8 cellular contexts compared by ENCODE assay signal in genomic region chr18:62505669-62506494, GRCh38. TPM values are rescaled to one million over a fixed set of nuclear protein-coding genes. Genes with fewer than 3 reads are reported as not detected.
DNase-seq lines count a peak whose midpoint lies in the region; ATAC-seq and TF ChIP-seq lines count a peak whose summit lies in the region.

No MANE protein-coding gene starts in this region.

- in situ Hi-C loops in IMR-90 (cut with MboI; ENCODE audit: low sequenced_read_pairs): no loop called here

- H3K18ac ChIP-seq in IMR-90 (ENCODE audit: low read depth, low read length): no peak overlapping the region

- H2AK9ac ChIP-seq in IMR-90 (replicated peaks; ENCODE audit: low read depth, low read length, poor library complexity): no peak overlapping the region

- no peak overlapping the region; the same call in 1 of the 2 replicates for H3K4me3 ChIP-seq in IMR-90 (ENCODE audit: insufficient read depth, low read depth, low read length)

- no peak overlapping the region for H3K23ac ChIP-seq in IMR-90 (ENCODE audit: low read depth, low read length)

- DNase-seq in DMS53 (lab: John Stamatoyannopoulos, UW) (peak; percentile 68), IMR-90 (no peak), glomerular visceral epithelial cell (ENCODE audit: extremely low spot score) (peak; percentile 5), T1000 (lab: John Stamatoyannopoulos, UW) (no peak), cerebellar cortex (ENCODE audit: low spot score) (no peak)
- peak; percentile 82 for DNase-seq in activated CD8-positive, alpha-beta memory T cell treated with anti-CD3 and anti-CD28 coated beads for 24 hours
- peak; percentile 24 for DNase-seq in stimulated activated CD4-positive, alpha-beta T cell treated with anti-CD3 and anti-CD28 coated beads, Interleukin-2, amount 100 ng/mL, for 4 hours (ENCODE audit: low read depth)

- H2BK20ac ChIP-seq in IMR-90 (ENCODE audit: low read depth, low read length): no peak overlapping the region

- H3K27ac ChIP-seq in IMR-90 (ENCODE audit: insufficient read depth, low read length): no peak overlapping the region

- H3K9me1 ChIP-seq in IMR-90 (ENCODE audit: insufficient read depth, low read length): no peaks in the 10 kb centered on the region

- intact Hi-C loops in IMR-90 (cut with micrococcal nuclease): no loop called here

- no peak overlapping the region; the same call in 1 of the 2 replicates for H4K5ac ChIP-seq in IMR-90 (ENCODE audit: low read depth, low read length)

- dilution Hi-C loops in IMR-90 (cut with HindIII; ENCODE audit: low sequenced_read_pairs, unreplicated experiment): no loop called here

- no peak overlapping the region for H2BK120ac ChIP-seq in IMR-90 (ENCODE audit: low read depth, low read length)

- H3K14ac ChIP-seq in IMR-90 (replicated peaks; ENCODE audit: low read depth, low read length): no peak overlapping the region

- POLR2A ChIA-PET in IMR-90 (lab: Charles Lee; ENCODE audit: unreplicated experiment): no interaction called here

- no peak overlapping the region for H4K91ac ChIP-seq in IMR-90 (ENCODE audit: insufficient read depth, low read depth, low read length)

- no peaks in the 10 kb centered on the region; the same call in 1 of the 2 replicates for H3K4me1 ChIP-seq in IMR-90 (ENCODE audit: control insufficient read depth, insufficient read depth, low read length)

- H3K36me3 ChIP-seq in IMR-90 (ENCODE audit: control insufficient read depth, insufficient read depth, low read length): no peaks in the 10 kb centered on the region

- no peak overlapping the region for H3K9ac ChIP-seq in IMR-90 (ENCODE audit: low read depth, low read length)

- ATAC-seq in GM21390 (IDR thresholded peaks at IDR 0.05; ENCODE audit: unreplicated experiment) (peak; percentile 99), IMR-90 (ENCODE audit: low read depth) (no peak)

- H2BK5ac ChIP-seq in IMR-90 (ENCODE audit: low read depth, low read length, poor library complexity, severe bottlenecking): no peak overlapping the region

- no peak overlapping the region for H3K56ac ChIP-seq in IMR-90 (ENCODE audit: extremely low read depth, insufficient read depth, low read length)

- H4K8ac ChIP-seq in IMR-90 (ENCODE audit: low read depth in 2 of 2, low read length in 2 of 2): no peak overlapping the region; a peak in 1 of 4 replicates

- TF ChIP-seq RAD21 in IMR-90 (IDR thresholded peaks at IDR 0.05; ENCODE audit: low read length): no peak

- H3K4ac ChIP-seq in IMR-90 (ENCODE audit: low read depth, low read length): no peak overlapping the region

- peak overlapping the region; percentile 60 for H3K4me2 ChIP-seq in IMR-90 (ENCODE audit: low read depth, low read length)

- no peaks in the 10 kb centered on the region for H3K79me1 ChIP-seq in IMR-90 (ENCODE audit: low read depth in 1 of 2, low read length in 2 of 2)

- BruUV-seq in IMR-90 (replicated peaks; lab: Mats Ljungman, UMichigan): no TSS peak

- H2BK15ac ChIP-seq in IMR-90 (ENCODE audit: low read depth, low read length): no peak overlapping the region

- H3K9me3 ChIP-seq in IMR-90 (ENCODE audit: control insufficient read depth, insufficient read depth, low read length): no peaks in the 10 kb centered on the region

- no peak for TF ChIP-seq POLR2A in IMR-90 (IDR thresholded peaks at IDR 0.05; ENCODE audit: low read depth, low read length)

- no peaks in the 10 kb centered on the region for H4K20me1 ChIP-seq in IMR-90 (ENCODE audit: insufficient read depth, low read length)

- H2AFZ ChIP-seq in IMR-90 (replicated peaks; ENCODE audit: low read length, poor library complexity): peak overlapping the region; percentile 44

- no peaks in the 10 kb centered on the region for H3K27me3 ChIP-seq in IMR-90 (ENCODE audit: control insufficient read depth, insufficient read depth, low read length)

- CTCF ChIA-PET in IMR-90 (lab: Yijun Ruan, JAX): interaction anchor here (0.7 kb wide), 1 partner anchor 105 kb away, joined by 4 read pairs; no protein-coding TSS in a partner anchor

- TF ChIP-seq CTCF in IMR-90 (conservative IDR thresholded peaks at IDR 0.05; ENCODE audit: low read depth, low read length): no peak

- 90% methylated on average over 2 of the region's 8 CpGs; no CpG with 5 or more reads in 1 of the 2 experiments for WGBS in IMR-90 (ENCODE audit: extremely low coverage in 2 of 2, insufficient read length in 1 of 2), 2 experiments

- H2AK5ac ChIP-seq in IMR-90 (ENCODE audit: low read depth, low read length): no peak overlapping the region

TF ChIP-seq in IMR-90, 13 proteins besides CTCF, POLR2A, EP300 and RAD21:
- no peak for TF ChIP-seq ELK1 (IDR thresholded peaks at IDR 0.05; ENCODE audit: borderline replicate concordance, low read depth, low read length)
- no peak for TF ChIP-seq USF2 (IDR thresholded peaks at IDR 0.05; ENCODE audit: low read depth, low read length)

RNA-seq across cellular contexts. Expression of gene ZCCHC2, which starts 16.9 kb away (rescaled TPM):
- 2.2 and 3.6 TPM in 2 replicates for total RNA-seq in IMR-90 (2012; rRNA removed)
- 3.2 and 4.1 TPM in 2 replicates for polyA plus RNA-seq in IMR-90 (2012; rRNA removed)
- polyA plus RNA-seq in IMR-90 (2012; cell fraction: cytosol; rRNA removed): 1.5 and 2.1 TPM in 2 replicates
- 5.9 and 9.1 TPM in 2 replicates for polyA plus RNA-seq in IMR-90 (2012; cell fraction: nucleus; rRNA removed; ENCODE audit: low replicate concordance)

Comparison
In these comparisons a context has a peak if more than half of its experiments do, and no peak if none do; other contexts are left out.
1. DNase-seq: peak in DMS53 (single experiment), activated CD8-positive, alpha-beta memory T cell treated with anti-CD3 and anti-CD28 coated beads for 24 hours (single experiment), glomerular visceral epithelial cell (single experiment) and stimulated activated CD4-positive, alpha-beta T cell treated with anti-CD3 and anti-CD28 coated beads, Interleukin-2, amount 100 ng/mL, for 4 hours (single experiment); none in IMR-90 (single experiment), T1000 (single experiment) and cerebellar cortex (single experiment).